ENCODE assay signal across 22 cellular contexts in genomic region chr9:87123830-87124229, GRCh38.
DNase-seq lines count a peak whose midpoint lies in the region; ATAC-seq, FAIRE-seq and TF ChIP-seq lines count a peak whose summit lies in the region.
"Had no signal": no experiment of that assay in that cellular context is flagged by ENCODE, and none has a peak within 500 bp of the region (broad histone marks: within the 10 kb centered on the region; RNA-seq: fewer than 3 reads in every experiment).

No MANE protein-coding gene starts in this region.

- H3K4me1 Mint-ChIP-seq in HFFc6 (ENCODE audit: low read depth): peaks cover 43% of the 10 kb centered on the region
- peaks cover 76% of the 10 kb centered on the region for H3K4me1 Mint-ChIP-seq in nephron progenitor cell
- peaks cover 6 to 8% of the 10 kb centered on the region in 2 donors for H3K4me1 Mint-ChIP-seq in natural killer cell treated with Interleukin-12 subunit alpha and Interleukin-12 subunit beta and Interleukin-15 and Interleukin-18, amount 100 ng/mL, for 72 hours (ENCODE audit: low read depth in 2 of 2)
- H3K4me1 Mint-ChIP-seq: GM23338 had no signal

- H3K9ac ChIP-seq in keratinocyte (ENCODE audit: control insufficient read depth, extremely low read depth, insufficient read depth, low read length) (no peak overlapping the region), skeletal muscle satellite cell (ENCODE audit: low read depth, low read length) (peak overlapping the region; percentile 42)
- H3K9ac ChIP-seq: BLaER1 had no signal

- DNase-seq in HFFc6 (no peak), RWPE2 (ENCODE audit: low spot score) (no peak), keratinocyte (ENCODE audit: low read depth, low spot score) (no peak), nephron progenitor cell (no peak), islet precursor cell (no peak)
- no peak for DNase-seq in natural killer cell treated with Interleukin-12 subunit alpha and Interleukin-12 subunit beta and Interleukin-15 and Interleukin-18, amount 100 ng/mL, for 72 hours (ENCODE audit: low spot score)
- DNase-seq: ACHN; Caco-2; CD4-positive, alpha-beta memory T cell; DMS 273 treated with DMSO at 0.1 percent for 48 hours; DND-41; NCI-H1694; NCI-H2081; NCI-H2171 treated with DMSO at 0.1 percent for 48 hours; NCI-H524 treated with DMSO at 0.1 percent for 48 hours; NCI-H82; Right ventricle myocardium superior had no signal

- H3K27ac Mint-ChIP-seq in HFFc6 (peak overlapping the region; percentile 71), nephron progenitor cell (no peak overlapping the region)
- no peak overlapping the region for H3K27ac Mint-ChIP-seq in natural killer cell treated with Interleukin-12 subunit alpha and Interleukin-12 subunit beta and Interleukin-15 and Interleukin-18, amount 100 ng/mL, for 72 hours
- H3K27ac Mint-ChIP-seq: CD4-positive, alpha-beta memory T cell; GM23338 had no signal

- no peak overlapping the region for H3K4me3 Mint-ChIP-seq in HFFc6
- H3K4me3 Mint-ChIP-seq in nephron progenitor cell: no peak overlapping the region
- H3K4me3 Mint-ChIP-seq in natural killer cell treated with Interleukin-12 subunit alpha and Interleukin-12 subunit beta and Interleukin-15 and Interleukin-18, amount 100 ng/mL, for 72 hours: no peak overlapping the region
- H3K4me3 Mint-ChIP-seq: CD4-positive, alpha-beta memory T cell; GM23338 had no signal

- H3K4me1 ChIP-seq in RWPE2 (ENCODE audit: insufficient read depth, poor library complexity, severe bottlenecking) (peaks cover 24% of the 10 kb centered on the region), keratinocyte (ENCODE audit: control insufficient read depth, extremely low read depth, insufficient read depth, low read length) (peaks cover 22% of the 10 kb centered on the region), skeletal muscle satellite cell (ENCODE audit: control insufficient read depth, insufficient read depth, low read length) (peaks cover 46% of the 10 kb centered on the region)
- H3K4me1 ChIP-seq: Caco-2, HAP-1 had no signal

- FAIRE-seq in keratinocyte (lab: Jason Lieb, UNC): no peak
- FAIRE-seq: GM12891 had no signal

- H3K9me3 Mint-ChIP-seq in HFFc6 (no peaks in the 10 kb centered on the region), nephron progenitor cell (no peaks in the 10 kb centered on the region)
- no peaks in the 10 kb centered on the region for H3K9me3 Mint-ChIP-seq in natural killer cell treated with Interleukin-12 subunit alpha and Interleukin-12 subunit beta and Interleukin-15 and Interleukin-18, amount 100 ng/mL, for 72 hours
- H3K9me3 Mint-ChIP-seq: GM23338 had no signal

- H3K79me2 ChIP-seq in keratinocyte (ENCODE audit: control insufficient read depth, insufficient read depth, low read length): no peaks in the 10 kb centered on the region

- dilution Hi-C loops in keratinocyte (cut with MboI; ENCODE audit: extremely low pct_ligation_motif_present, low sequenced_read_pairs): no loop called here

- H3K27ac ChIP-seq in RWPE2 (ENCODE audit: poor library complexity, severe bottlenecking): peak overlapping the region; percentile 79
- H3K27ac ChIP-seq in keratinocyte (ENCODE audit: control insufficient read depth, insufficient read depth, low read length): peak overlapping the region; percentile 68
- H3K27ac ChIP-seq: BLaER1 had no signal

- no peaks in the 10 kb centered on the region for H3K36me3 ChIP-seq in RWPE2 (ENCODE audit: low read depth)
- H3K36me3 ChIP-seq in keratinocyte (ENCODE audit: control insufficient read depth in 2 of 2, extremely low read depth in 1 of 2, insufficient read depth in 2 of 2, low read length in 2 of 2): no peaks in the 10 kb centered on the region
- no peaks in the 10 kb centered on the region for H3K36me3 ChIP-seq in skeletal muscle satellite cell (ENCODE audit: insufficient read depth, low read length)
- H3K36me3 ChIP-seq: BLaER1, HAP-1 had no signal

- ATAC-seq in RWPE2 (ENCODE audit: low read depth): no peak
- ATAC-seq in natural killer cell treated with Interleukin-12 subunit alpha and Interleukin-12 subunit beta and Interleukin-15 and Interleukin-18, amount 100 ng/mL, for 72 hours: no peak
- ATAC-seq: GM23338 had no signal

- no peaks in the 10 kb centered on the region for H3K27me3 ChIP-seq in RWPE2 (ENCODE audit: insufficient read depth, poor library complexity, severe bottlenecking)
- no peaks in the 10 kb centered on the region for H3K27me3 ChIP-seq in keratinocyte (ENCODE audit: control insufficient read depth, extremely low read depth, insufficient read depth, low read length)
- no peaks in the 10 kb centered on the region for H3K27me3 ChIP-seq in skeletal muscle satellite cell (ENCODE audit: control insufficient read depth, insufficient read depth, low read length)
- H3K27me3 ChIP-seq: BLaER1 had no signal

- H2AFZ ChIP-seq in keratinocyte (ENCODE audit: control insufficient read depth, low read length): peak overlapping the region; percentile 45

- no peaks in the 10 kb centered on the region for H4K20me1 ChIP-seq in keratinocyte (ENCODE audit: control insufficient read depth, extremely low read depth, insufficient read depth, low read length)
- H4K20me1 ChIP-seq: BLaER1 had no signal

- H3K4me2 ChIP-seq in keratinocyte (ENCODE audit: control insufficient read depth, extremely low read depth, insufficient read depth, low read depth, low read length): no peak overlapping the region
- H3K4me2 ChIP-seq in skeletal muscle satellite cell (ENCODE audit: low read length): no peak overlapping the region
- H3K4me2 ChIP-seq: GM23338 had no signal

- H3K9me3 ChIP-seq in RWPE2 (ENCODE audit: severe bottlenecking): no peaks in the 10 kb centered on the region
- H3K9me3 ChIP-seq in keratinocyte (ENCODE audit: control insufficient read depth, low read depth, low read length): no peaks in the 10 kb centered on the region
- no peaks in the 10 kb centered on the region for H3K9me3 ChIP-seq in skeletal muscle satellite cell (replicated peaks; ENCODE audit: low read length)
- H3K9me3 ChIP-seq: BLaER1, Caco-2, HAP-1 had no signal

- H3K9me1 ChIP-seq in keratinocyte (ENCODE audit: control insufficient read depth, extremely low read depth, insufficient read depth, low read length): no peaks in the 10 kb centered on the region

- peaks cover 4% of the 10 kb centered on the region for H3K27me3 Mint-ChIP-seq in HFFc6 (ENCODE audit: insufficient read depth)
- H3K27me3 Mint-ChIP-seq in nephron progenitor cell (ENCODE audit: low read depth, poor library complexity): peaks cover 4% of the 10 kb centered on the region
- peaks cover 28 to 43% of the 10 kb centered on the region in 2 donors for H3K27me3 Mint-ChIP-seq in natural killer cell treated with Interleukin-12 subunit alpha and Interleukin-12 subunit beta and Interleukin-15 and Interleukin-18, amount 100 ng/mL, for 72 hours

- TF ChIP-seq CTCF in HFFc6 (IDR thresholded peaks at IDR 0.05) (no peak), RWPE2 (IDR thresholded peaks at IDR 0.05; ENCODE audit: poor library complexity, severe bottlenecking) (no peak), keratinocyte (optimal IDR thresholded peaks at IDR 0.05 in 1 of 3, IDR thresholded peaks at IDR 0.05 in 1 of 3, conservative IDR thresholded peaks at IDR 0.05 in 1 of 3; ENCODE audit: extremely low read depth in 1 of 3, insufficient read depth in 2 of 3, low read length in 3 of 3) (no peak), nephron progenitor cell (IDR thresholded peaks at IDR 0.05) (no peak)

- H3K36me3 Mint-ChIP-seq in HFFc6 (ENCODE audit: low read depth) (no peaks in the 10 kb centered on the region), nephron progenitor cell (ENCODE audit: low read depth) (no peaks in the 10 kb centered on the region)
- no peaks in the 10 kb centered on the region for H3K36me3 Mint-ChIP-seq in natural killer cell treated with Interleukin-12 subunit alpha and Interleukin-12 subunit beta and Interleukin-15 and Interleukin-18, amount 100 ng/mL, for 72 hours
- H3K36me3 Mint-ChIP-seq: CD4-positive, alpha-beta memory T cell had no signal

- H3K4me3 ChIP-seq in RWPE2 (ENCODE audit: severe bottlenecking) (no peak overlapping the region), keratinocyte (ENCODE audit: control insufficient read depth in 2 of 3, extremely low read depth in 1 of 3, insufficient read depth in 2 of 3, low read depth in 1 of 3, low read length in 3 of 3) (no peak overlapping the region), skeletal muscle satellite cell (ENCODE audit: low read length) (no peak overlapping the region)
- H3K4me3 ChIP-seq: BLaER1, GM23338, HAP-1 had no signal
